33 cellular contexts compared by ENCODE assay signal in the genomic region with DNA sequence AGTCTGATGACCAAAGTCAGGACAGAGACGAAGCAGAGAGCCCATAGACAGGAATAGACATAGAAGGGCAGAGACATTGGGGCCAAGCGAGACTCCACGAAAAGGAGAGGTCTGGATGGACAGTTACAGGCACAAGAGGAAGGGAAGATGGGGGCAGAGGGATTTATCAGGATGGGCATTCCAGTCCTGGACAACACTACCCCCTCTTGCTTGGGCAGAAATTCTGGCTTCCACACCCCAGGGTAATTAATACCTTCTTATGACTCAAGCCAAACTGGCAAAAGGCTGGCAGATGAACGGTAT.
"Had no signal": no experiment of that assay in that cellular context is flagged by ENCODE, and none has a peak within 500 bp of the region (broad histone marks: within the 10 kb centered on the region; RNA-seq: fewer than 3 reads in every experiment).

No MANE protein-coding gene starts in this region.

- H3K27ac ChIP-seq: breast epithelium, cardiac muscle cell, epithelial cell of prostate, esophagus squamous epithelium, gastroesophageal sphincter had no signal

- H3K36me3 ChIP-seq: adrenal gland, ascending aorta, breast epithelium, cardiac muscle cell, esophagus squamous epithelium, gastroesophageal sphincter had no signal

- DNase-seq: activated CD4-positive, alpha-beta memory T cell treated with anti-CD3 and anti-CD28 coated beads for 36 hours; activated CD4-positive, alpha-beta T cell treated with anti-CD3 and anti-CD28 coated beads for 36 hours; activated CD4-positive, alpha-beta T cell treated with anti-CD3 and anti-CD28 coated beads, Interleukin-2, amount 10 ng/mL, durations not matched to agents 24 days and 14 days; activated CD4-positive, CD25-positive, alpha-beta regulatory T cell; activated CD4-positive, CD25-positive, alpha-beta regulatory T cell treated with anti-CD3 and anti-CD28 coated beads, Interleukin-2, amount 50 U/mL, for 72 hours; activated CD8-positive, alpha-beta T cell treated with anti-CD3 and anti-CD28 coated beads, Interleukin-2, amount 10 ng/mL, durations not matched to agents 7 days and 5 days; activated effector memory CD4-positive, alpha-beta T cell treated with Interleukin-2 at 50 U/mL for 16 hours; activated gamma-delta T cell treated with Interleukin-2 at 50 U/mL for 16 hours; activated naive CD4-positive, alpha-beta T cell treated with Interleukin-2 at 50 U/mL for 16 hours; activated naive CD8-positive, alpha-beta T cell treated with anti-CD3 and anti-CD28 coated beads for 36 hours; activated naive CD8-positive, alpha-beta T cell treated with anti-CD3 and anti-CD28 coated beads, Interleukin-2, amount 50 U/mL, for 24 hours; activated T-cell treated with anti-CD3 and anti-CD28 coated beads, Interleukin-2, amount 50 U/mL, for 4 hours; central memory CD4-positive, alpha-beta T cell; cerebellar nuclear complex; effector CD8-positive, alpha-beta T cell; esophagus squamous epithelium; foreskin melanocyte; T-helper 1 cell; T-helper 17 cell; T1000 had no signal

- H3K4me3 ChIP-seq: adrenal gland, ascending aorta, breast epithelium, cardiac muscle cell, coronary artery, esophagus squamous epithelium, gastroesophageal sphincter had no signal

- H3K27ac Mint-ChIP-seq: activated CD4-positive, alpha-beta memory T cell treated with anti-CD3 and anti-CD28 coated beads for 36 hours; activated CD4-positive, alpha-beta T cell treated with anti-CD3 and anti-CD28 coated beads for 36 hours; activated CD4-positive, alpha-beta T cell treated with anti-CD3 and anti-CD28 coated beads, Interleukin-2, amount 10 ng/mL, durations not matched to agents 24 days and 14 days; activated CD8-positive, alpha-beta T cell treated with anti-CD3 and anti-CD28 coated beads, Interleukin-2, amount 10 ng/mL, durations not matched to agents 7 days and 5 days; activated naive CD4-positive, alpha-beta T cell treated with anti-CD3 and anti-CD28 coated beads, Interleukin-2, amount 50 U/mL, for 24 hours; activated naive CD8-positive, alpha-beta T cell treated with anti-CD3 and anti-CD28 coated beads for 36 hours; activated naive CD8-positive, alpha-beta T cell treated with anti-CD3 and anti-CD28 coated beads, Interleukin-2, amount 50 U/mL, for 24 hours; activated T-helper 17 cell treated with anti-CD3 and anti-CD28 coated beads, Interleukin-2, amount 50 U/mL, for 72 hours; T-helper 17 cell; T-helper 2 cell treated with Interferon-gamma antibody and Interleukin-4, amounts not matched to agents 5 μg/mL and 100 μg/mL, for 36 hours had no signal

- H3K36me3 Mint-ChIP-seq: activated CD4-positive, alpha-beta memory T cell treated with anti-CD3 and anti-CD28 coated beads for 36 hours; activated naive CD4-positive, alpha-beta T cell treated with anti-CD3 and anti-CD28 coated beads, Interleukin-2, amount 50 U/mL, for 24 hours; activated naive CD8-positive, alpha-beta T cell treated with anti-CD3 and anti-CD28 coated beads for 36 hours; brain had no signal

- H3K4me3 Mint-ChIP-seq: activated CD4-positive, alpha-beta memory T cell treated with anti-CD3 and anti-CD28 coated beads for 36 hours; activated CD4-positive, alpha-beta T cell treated with anti-CD3 and anti-CD28 coated beads for 36 hours; activated CD4-positive, alpha-beta T cell treated with anti-CD3 and anti-CD28 coated beads, Interleukin-2, amount 10 ng/mL, durations not matched to agents 24 days and 14 days; activated CD8-positive, alpha-beta T cell treated with anti-CD3 and anti-CD28 coated beads, Interleukin-2, amount 10 ng/mL, durations not matched to agents 7 days and 5 days; activated naive CD4-positive, alpha-beta T cell treated with anti-CD3 and anti-CD28 coated beads, Interleukin-2, amount 50 U/mL, for 24 hours; activated naive CD8-positive, alpha-beta T cell treated with anti-CD3 and anti-CD28 coated beads for 36 hours; activated naive CD8-positive, alpha-beta T cell treated with anti-CD3 and anti-CD28 coated beads, Interleukin-2, amount 50 U/mL, for 24 hours; activated T-cell treated with anti-CD3 and anti-CD28 coated beads, Interleukin-2, amount 50 U/mL, for 4 hours; activated T-helper 17 cell treated with anti-CD3 and anti-CD28 coated beads, Interleukin-2, amount 50 U/mL, for 72 hours; brain; T-helper 17 cell; T-helper 2 cell treated with Interferon-gamma antibody and Interleukin-4, amounts not matched to agents 5 μg/mL and 100 μg/mL, for 36 hours had no signal

- H3K4me1 Mint-ChIP-seq: activated CD4-positive, alpha-beta T cell treated with anti-CD3 and anti-CD28 coated beads, Interleukin-2, amount 10 ng/mL, durations not matched to agents 24 days and 14 days; activated naive CD4-positive, alpha-beta T cell treated with anti-CD3 and anti-CD28 coated beads, Interleukin-2, amount 50 U/mL, for 24 hours; activated naive CD8-positive, alpha-beta T cell treated with anti-CD3 and anti-CD28 coated beads for 36 hours; activated naive CD8-positive, alpha-beta T cell treated with anti-CD3 and anti-CD28 coated beads, Interleukin-2, amount 50 U/mL, for 24 hours; activated T-helper 17 cell treated with anti-CD3 and anti-CD28 coated beads, Interleukin-2, amount 50 U/mL, for 72 hours; brain had no signal

- ATAC-seq: activated CD4-positive, alpha-beta T cell treated with anti-CD3 and anti-CD28 coated beads for 36 hours; activated CD8-positive, alpha-beta T cell treated with anti-CD3 and anti-CD28 coated beads, Interleukin-2, amount 10 ng/mL, durations not matched to agents 7 days and 5 days; activated naive CD8-positive, alpha-beta T cell treated with anti-CD3 and anti-CD28 coated beads, Interleukin-2, amount 50 U/mL, for 24 hours; activated T-cell treated with anti-CD3 and anti-CD28 coated beads, Interleukin-2, amount 50 U/mL, for 4 hours; activated T-helper 17 cell treated with anti-CD3 and anti-CD28 coated beads, Interleukin-2, amount 50 U/mL, for 72 hours; T-helper 17 cell had no signal

- H3K27me3 ChIP-seq: adrenal gland, ascending aorta, breast epithelium, cardiac muscle cell, esophagus squamous epithelium had no signal

- FAIRE-seq: endometrium, endothelial cell of umbilical vein had no signal

- H3K9me3 Mint-ChIP-seq: activated CD4-positive, alpha-beta memory T cell treated with anti-CD3 and anti-CD28 coated beads for 36 hours; activated CD4-positive, alpha-beta T cell treated with anti-CD3 and anti-CD28 coated beads, Interleukin-2, amount 10 ng/mL, durations not matched to agents 24 days and 14 days; activated naive CD4-positive, alpha-beta T cell treated with anti-CD3 and anti-CD28 coated beads, Interleukin-2, amount 50 U/mL, for 24 hours; activated naive CD8-positive, alpha-beta T cell treated with anti-CD3 and anti-CD28 coated beads for 36 hours; activated naive CD8-positive, alpha-beta T cell treated with anti-CD3 and anti-CD28 coated beads, Interleukin-2, amount 50 U/mL, for 24 hours; activated T-cell treated with anti-CD3 and anti-CD28 coated beads, Interleukin-2, amount 50 U/mL, for 4 hours; activated T-helper 17 cell treated with anti-CD3 and anti-CD28 coated beads, Interleukin-2, amount 50 U/mL, for 72 hours; T-helper 2 cell treated with Interferon-gamma antibody and Interleukin-4, amounts not matched to agents 5 μg/mL and 100 μg/mL, for 36 hours had no signal

- H3K9me3 ChIP-seq: adrenal gland, ascending aorta, breast epithelium, esophagus squamous epithelium, gastroesophageal sphincter had no signal

- H3K4me1 ChIP-seq: adrenal gland, breast epithelium, esophagus squamous epithelium, gastroesophageal sphincter had no signal

- H3K27me3 Mint-ChIP-seq: activated CD4-positive, alpha-beta T cell treated with anti-CD3 and anti-CD28 coated beads for 36 hours; activated naive CD4-positive, alpha-beta T cell treated with anti-CD3 and anti-CD28 coated beads, Interleukin-2, amount 50 U/mL, for 24 hours; activated naive CD8-positive, alpha-beta T cell treated with anti-CD3 and anti-CD28 coated beads for 36 hours; activated naive CD8-positive, alpha-beta T cell treated with anti-CD3 and anti-CD28 coated beads, Interleukin-2, amount 50 U/mL, for 24 hours had no signal
